ENCODE assay signal across 8 cellular contexts in the genomic region with DNA sequence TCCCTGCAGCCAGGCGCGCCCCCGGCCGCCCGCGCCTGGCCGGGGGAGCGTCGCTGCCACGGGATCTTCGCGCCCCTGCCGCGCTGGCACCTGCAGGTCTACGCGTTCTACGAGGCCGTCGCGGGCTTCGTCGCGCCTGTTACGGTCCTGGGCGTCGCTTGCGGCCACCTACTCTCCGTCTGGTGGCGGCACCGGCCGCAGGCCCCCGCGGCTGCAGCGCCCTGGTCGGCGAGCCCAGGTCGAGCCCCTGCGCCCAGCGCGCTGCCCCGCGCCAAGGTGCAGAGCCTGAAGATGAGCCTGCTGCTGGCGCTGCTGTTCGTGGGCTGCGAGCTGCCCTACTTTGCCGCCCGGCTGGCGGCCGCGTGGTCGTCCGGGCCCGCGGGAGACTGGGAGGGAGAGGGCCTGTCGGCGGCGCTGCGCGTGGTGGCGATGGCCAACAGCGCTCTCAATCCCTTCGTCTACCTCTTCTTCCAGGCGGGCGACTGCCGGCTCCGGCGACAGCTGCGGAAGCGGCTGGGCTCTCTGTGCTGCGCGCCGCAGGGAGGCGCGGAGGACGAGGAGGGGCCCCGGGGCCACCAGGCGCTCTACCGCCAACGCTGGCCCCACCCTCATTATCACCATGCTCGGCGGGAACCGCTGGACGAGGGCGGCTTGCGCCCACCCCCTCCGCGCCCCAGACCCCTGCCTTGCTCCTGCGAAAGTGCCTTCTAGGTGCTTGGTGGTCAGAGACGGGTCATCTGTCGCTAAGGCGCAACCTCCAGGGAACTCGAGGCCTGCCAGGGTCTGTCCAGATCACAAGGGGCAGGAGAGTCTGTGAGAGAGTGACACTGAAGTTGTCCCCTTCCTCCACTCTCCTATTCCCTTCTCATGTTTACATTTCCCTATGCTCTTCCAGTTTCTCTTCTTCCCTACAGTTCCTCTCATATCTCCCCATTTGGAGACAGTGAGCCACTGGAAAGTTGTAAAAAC. TPM values are rescaled to one million over a fixed set of nuclear protein-coding genes. Genes with fewer than 3 reads are reported as not detected.
DNase-seq lines count a peak whose midpoint lies in the region; ATAC-seq, FAIRE-seq and TF ChIP-seq lines count a peak whose summit lies in the region.

No MANE protein-coding gene starts in this region.

- H3K4me1 ChIP-seq in CD8-positive, alpha-beta memory T cell (ENCODE audit: insufficient read depth, low read length), result peaks cover 35% of the 10 kb centered on the region
- peaks cover 25% of the 10 kb centered on the region for H3K4me1 ChIP-seq in HepG2 (ENCODE audit: insufficient read depth, low read length)

- DNase-seq in CD8-positive, alpha-beta memory T cell, result peak; percentile 21 to 54 (median 43)
- peak; percentile 4 for DNase-seq in T1000 (lab: John Stamatoyannopoulos, UW)
- DNase-seq in bronchial epithelial cell (ENCODE audit: low read depth), result no peak
- no peak for DNase-seq in HepG2 (ENCODE audit: low spot score)
- peak in 2 of 3 experiments; percentile 8 to 46 for DNase-seq in stimulated activated CD4-positive, alpha-beta T cell treated with anti-CD3 and anti-CD28 coated beads, TNF-alpha, amount 100 ng/mL, for 24 hours (ENCODE audit: low read depth in 3 of 3)
- no peak for DNase-seq in HT-29 (ENCODE audit: low spot score)

- no TSS peak for BruUV-seq in HepG2 (replicated peaks; lab: Mats Ljungman, UMichigan)

- H3K79me2 ChIP-seq in HepG2 (ENCODE audit: insufficient read depth, low read length), result no peaks in the 10 kb centered on the region

- peak; percentile 42 for ATAC-seq in GM19452 (IDR thresholded peaks at IDR 0.05; ENCODE audit: unreplicated experiment)
- peak; percentile 20 for ATAC-seq in HG03558 (IDR thresholded peaks at IDR 0.05; ENCODE audit: extremely low read depth, unreplicated experiment)
- peak; percentile 85 for ATAC-seq in HepG2

- peak overlapping the region in 7 of 8 donors; percentile 63 to 97 (median 83) for H3K27ac Mint-ChIP-seq in CD8-positive, alpha-beta memory T cell

- H3K4me3 ChIP-seq in CD8-positive, alpha-beta memory T cell (ENCODE audit: low read length), result peak overlapping the region; percentile 55
- H3K4me3 ChIP-seq in bronchial epithelial cell (ENCODE audit: low read depth, low read length), result peak overlapping the region; percentile 48
- peak overlapping the region; percentile 47 to 74 (median 54) for H3K4me3 ChIP-seq in HepG2 (replicated peaks in 1 of 3; ENCODE audit: insufficient read depth in 1 of 3, low read depth in 2 of 3, low read length in 3 of 3)

- H3K4me3 Mint-ChIP-seq in CD8-positive, alpha-beta memory T cell, result peak overlapping the region; percentile 84 to 93 (median 88)

- CTCF ChIA-PET in CD8-positive, alpha-beta memory T cell (lab: Charles Lee), result interaction anchor here (1.3 to 1.9 kb wide), 2 partner anchors 10 to 65 kb away, joined by 3 to 9 read pairs; no protein-coding TSS in a partner anchor
- CTCF ChIA-PET in HepG2 (lab: Yijun Ruan, JAX; ENCODE audit: low intra/inter-chr PET ratio, low total read pairs), result no interaction called here

- H3K27ac ChIP-seq in CD8-positive, alpha-beta memory T cell (ENCODE audit: low read depth, low read length), result peak overlapping the region; percentile 19
- H3K27ac ChIP-seq in HepG2 (ENCODE audit: extremely low read length, insufficient read depth, low read length), result no peak overlapping the region

- POLR2A ChIA-PET in CD8-positive, alpha-beta memory T cell (lab: Charles Lee), result interaction anchor here (1.5 to 1.8 kb wide), 2 partner anchors 26 to 66 kb away, joined by 4 to 6 read pairs; a partner anchor contains a TSS
- POLR2A ChIA-PET in HepG2 (lab: Yijun Ruan, JAX), result no interaction called here

- TF ChIP-seq CTCF in bronchial epithelial cell (IDR thresholded peaks at IDR 0.05; ENCODE audit: insufficient read depth, low read length, severe bottlenecking) (no peak), HepG2 (CRISPR knock-in tag; IDR thresholded peaks at IDR 0.05) (no peak)

- no peak overlapping the region for H2AFZ ChIP-seq in HepG2 (ENCODE audit: low read length)

- H3K27me3 Mint-ChIP-seq in CD8-positive, alpha-beta memory T cell, result peaks cover 2 to 4% of the 10 kb centered on the region in 2 donors

- H4K20me1 ChIP-seq in HepG2 (ENCODE audit: insufficient read depth, low read length), result no peaks in the 10 kb centered on the region

- H3K36me3 Mint-ChIP-seq in CD8-positive, alpha-beta memory T cell, result peaks cover 0 to 4% (median 0%) of the 10 kb centered on the region in 3 donors

- in situ Hi-C loops in HepG2 (cut with HindIII; ENCODE audit: extremely low pct_ligation_motif_present, low pct_unique_long_range_greater_than_20kb), result no loop called here

- H3K36me3 ChIP-seq in CD8-positive, alpha-beta memory T cell (ENCODE audit: insufficient read depth, low read length), result no peaks in the 10 kb centered on the region
- H3K36me3 ChIP-seq in bronchial epithelial cell (ENCODE audit: control insufficient read depth, insufficient read depth, low read length), result no peaks in the 10 kb centered on the region
- no peaks in the 10 kb centered on the region for H3K36me3 ChIP-seq in HepG2 (replicated peaks in 1 of 2; ENCODE audit: control insufficient read depth in 1 of 2, insufficient read depth in 2 of 2, low read length in 2 of 2)

- H3K9me3 Mint-ChIP-seq in CD8-positive, alpha-beta memory T cell, result no peaks in the 10 kb centered on the region

- peaks cover 41 to 68% (median 54%) of the 10 kb centered on the region in 3 donors for H3K4me1 Mint-ChIP-seq in CD8-positive, alpha-beta memory T cell

- no peak for TF ChIP-seq RAD21 in HepG2 (CRISPR knock-in tag; IDR thresholded peaks at IDR 0.05)

- H3K27me3 ChIP-seq in CD8-positive, alpha-beta memory T cell (ENCODE audit: insufficient read depth, low read length, poor library complexity, severe bottlenecking), result no peaks in the 10 kb centered on the region
- no peaks in the 10 kb centered on the region for H3K27me3 ChIP-seq in bronchial epithelial cell (ENCODE audit: control insufficient read depth, insufficient read depth, low read length)
- H3K27me3 ChIP-seq in HepG2 (ENCODE audit: control insufficient read depth in 1 of 2, insufficient read depth in 2 of 2, low read length in 2 of 2), result peaks cover 7 to 59% of the 10 kb centered on the region in 2 experiments

- WGBS in HepG2 (ENCODE audit: low lambda C conversion rate), result 10% methylated on average over 13 of the region's 92 CpGs

- H3K9ac ChIP-seq in HepG2 (ENCODE audit: insufficient read depth, low read depth, low read length), result 0 out of 2 replicates have a peak overlapping the region, but pooled peaks have one; percentile 23

- peak overlapping the region; percentile 85 for H3K4me2 ChIP-seq in HepG2 (ENCODE audit: low read depth, low read length)

- no peaks in the 10 kb centered on the region for H3K9me3 ChIP-seq in CD8-positive, alpha-beta memory T cell (ENCODE audit: low read length)
- no peaks in the 10 kb centered on the region for H3K9me3 ChIP-seq in HepG2 (ENCODE audit: low read length)

- FAIRE-seq in bronchial epithelial cell (lab: Jason Lieb, UNC), result no peak
- no peak for FAIRE-seq in HepG2 (lab: Jason Lieb, UNC)

- TF ChIP-seq POLR2A in HepG2 (IDR thresholded peaks at IDR 0.05; ENCODE audit: insufficient read depth in 1 of 2, low read depth in 2 of 2, low read length in 2 of 2), result no peak

- intact Hi-C loops in HepG2 (cut with micrococcal nuclease; ENCODE audit: unreplicated experiment), result no loop called here

- TF ChIP-seq EP300 in HepG2 (IDR thresholded peaks at IDR 0.05; ENCODE audit: low read depth in 2 of 2, low read length in 2 of 2) (no peak), HepG2 (CRISPR knock-in tag; IDR thresholded peaks at IDR 0.05; ENCODE audit: borderline replicate concordance) (no peak)

RNA-seq across cellular contexts. Expression of a gene that starts 1.3 kb away (rescaled TPM):
- under 1 TPM; 0.18 to 0.26 TPM for total RNA-seq in CD8-positive, alpha-beta memory T cell
- 2.8 TPM for polyA plus RNA-seq in CD8-positive, alpha-beta memory T cell
- total RNA-seq in bronchial epithelial cell (0.26 TPM in 2 replicates), HepG2 (2016; rRNA removed; fragmentation: Illumina TruSeq; extraction: Trizol) (not detected in 2 replicates)
- not detected in 2 replicates for total RNA-seq in HepG2 (2016; cell fraction: cytosol; rRNA removed; fragmentation: Illumina TruSeq; extraction: Trizol; ENCODE audit: low read depth)
- not detected in 2 replicates for total RNA-seq in HepG2 (2016; cell fraction: insoluble cytoplasmic fraction; rRNA removed; fragmentation: Illumina TruSeq; extraction: Trizol)
- not detected in 2 replicates for total RNA-seq in HepG2 (2016; cell fraction: membrane; rRNA removed; fragmentation: Illumina TruSeq; extraction: Trizol)
- not detected in 2 replicates for total RNA-seq in HepG2 (2016; cell fraction: nucleus; rRNA removed; fragmentation: Illumina TruSeq; extraction: Trizol)
- 0.03 TPM in 1 of 2 replicates, not detected in the other for polyA plus RNA-seq in HepG2 (2011; rRNA removed)
- polyA plus RNA-seq in HepG2 (2011; cell fraction: cytosol; rRNA removed), result not detected in 2 replicates
- 0.06 TPM in 1 of 2 replicates, not detected in the other for polyA plus RNA-seq in HepG2 (2011; cell fraction: nucleus; rRNA removed)
- not detected in 2 replicates for polyA plus RNA-seq in HepG2 (2012)
- polyA plus RNA-seq in HepG2 (2016; cell fraction: cytosol; fragmentation: Illumina TruSeq; extraction: Trizol; ENCODE audit: low read depth), result not detected in 2 replicates
- polyA plus RNA-seq in HepG2 (2016; cell fraction: insoluble cytoplasmic fraction; fragmentation: Illumina TruSeq; extraction: Trizol; ENCODE audit: low read depth), result not detected in 2 replicates
- polyA plus RNA-seq in HepG2 (2016; cell fraction: membrane; fragmentation: Illumina TruSeq; extraction: Trizol; ENCODE audit: low read depth), result not detected in 2 replicates
- polyA plus RNA-seq in HepG2 (2016; cell fraction: nucleus; fragmentation: Illumina TruSeq; extraction: Trizol; ENCODE audit: insufficient read depth, low read depth), result not detected in 2 replicates
- not detected in 2 replicates for polyA minus RNA-seq in HepG2 (2011; rRNA and poly(A)+ RNA removed; ENCODE audit: low replicate concordance)
- polyA minus RNA-seq in HepG2 (2011; cell fraction: cytosol; rRNA and poly(A)+ RNA removed), result not detected in 2 replicates
- polyA minus RNA-seq in HepG2 (2011; cell fraction: nucleus; rRNA and poly(A)+ RNA removed), result not detected in 2 replicates
- total RNA-seq in HT-29 (2014; rRNA removed; shearing (Covaris generic)), result not detected in 2 replicates

RNA-seq across cellular contexts. Expression of a gene that starts 25.4 kb away (rescaled TPM):
- total RNA-seq in CD8-positive, alpha-beta memory T cell, result 1 to 10 TPM; 4.2 to 5.4 TPM
- polyA plus RNA-seq in CD8-positive, alpha-beta memory T cell, result 7.2 TPM
- total RNA-seq in bronchial epithelial cell (1.6 and 2.2 TPM in 2 replicates), HepG2 (2016; rRNA removed; fragmentation: Illumina TruSeq; extraction: Trizol) (1.2 and 2.2 TPM in 2 replicates)
- 1.3 and 1.6 TPM in 2 replicates for total RNA-seq in HepG2 (2016; cell fraction: cytosol; rRNA removed; fragmentation: Illumina TruSeq; extraction: Trizol; ENCODE audit: low read depth)
- total RNA-seq in HepG2 (2016; cell fraction: insoluble cytoplasmic fraction; rRNA removed; fragmentation: Illumina TruSeq; extraction: Trizol), result 1.1 and 1.9 TPM in 2 replicates
- total RNA-seq in HepG2 (2016; cell fraction: membrane; rRNA removed; fragmentation: Illumina TruSeq; extraction: Trizol), result 0.65 and 1.2 TPM in 2 replicates
- 1.8 and 2.5 TPM in 2 replicates for total RNA-seq in HepG2 (2016; cell fraction: nucleus; rRNA removed; fragmentation: Illumina TruSeq; extraction: Trizol)
- 1.1 TPM in 2 replicates for polyA plus RNA-seq in HepG2 (2011; rRNA removed)
- 0.32 and 0.51 TPM in 2 replicates for polyA plus RNA-seq in HepG2 (2011; cell fraction: cytosol; rRNA removed)
- 0.24 and 0.50 TPM in 2 replicates for polyA plus RNA-seq in HepG2 (2011; cell fraction: nucleus; rRNA removed)
- polyA plus RNA-seq in HepG2 (2012), result 1.1 and 1.6 TPM in 2 replicates
- polyA plus RNA-seq in HepG2 (2016; cell fraction: cytosol; fragmentation: Illumina TruSeq; extraction: Trizol; ENCODE audit: low read depth), result 0.32 and 0.85 TPM in 2 replicates
- 1.5 and 2.0 TPM in 2 replicates for polyA plus RNA-seq in HepG2 (2016; cell fraction: insoluble cytoplasmic fraction; fragmentation: Illumina TruSeq; extraction: Trizol; ENCODE audit: low read depth)
- polyA plus RNA-seq in HepG2 (2016; cell fraction: membrane; fragmentation: Illumina TruSeq; extraction: Trizol; ENCODE audit: low read depth), result 0.31 and 0.51 TPM in 2 replicates
- 1.8 and 2.3 TPM in 2 replicates for polyA plus RNA-seq in HepG2 (2016; cell fraction: nucleus; fragmentation: Illumina TruSeq; extraction: Trizol; ENCODE audit: insufficient read depth, low read depth)
- 0.10 and 0.96 TPM in 2 replicates for polyA minus RNA-seq in HepG2 (2011; rRNA and poly(A)+ RNA removed; ENCODE audit: low replicate concordance)
- polyA minus RNA-seq in HepG2 (2011; cell fraction: cytosol; rRNA and poly(A)+ RNA removed), result 0.79 TPM in 1 of 2 replicates, not detected in the other
- polyA minus RNA-seq in HepG2 (2011; cell fraction: nucleus; rRNA and poly(A)+ RNA removed), result 1.1 and 1.8 TPM in 2 replicates
- total RNA-seq in HT-29 (2014; rRNA removed; shearing (Covaris generic)), result 0.03 TPM in 1 of 2 replicates, not detected in the other

Comparison
In these comparisons a context has a peak if more than half of its experiments do, and no peak if none do; other contexts are left out.
1. DNase-seq: peak in CD8-positive, alpha-beta memory T cell (5 of 5), T1000 (single experiment) and stimulated activated CD4-positive, alpha-beta T cell treated with anti-CD3 and anti-CD28 coated beads, TNF-alpha, amount 100 ng/mL, for 24 hours (2 of 3); none in bronchial epithelial cell (single experiment), HepG2 (single experiment) and HT-29 (single experiment).
2. ATAC-seq: peak in every context shown above with its lines; median percentile 85 in HepG2; 42 in GM19452; 20 in HG03558.
3. Peak in every context shown above with its lines, with median percentiles within 50 percentile points of each other: H3K4me3 ChIP-seq.